18 cellular contexts compared by ENCODE assay signal in genomic region chr3:33134026-33134625, GRCh38. TPM values are rescaled to one million over a fixed set of nuclear protein-coding genes. Genes with fewer than 3 reads are reported as not detected.
DNase-seq lines count a peak whose midpoint lies in the region; ATAC-seq and TF ChIP-seq lines count a peak whose summit lies in the region.
"Had no signal": no experiment of that assay in that cellular context is flagged by ENCODE, and none has a peak within 500 bp of the region (broad histone marks: within the 10 kb centered on the region; RNA-seq: fewer than 3 reads in every experiment).

No MANE protein-coding gene starts in this region.

- intact Hi-C loops in tibial artery (cut with DNase I; ENCODE audit: low total_unique reads) (no loop called here), Right ventricle myocardium superior (cut with DNase I) (loop anchor here (5.0 kb wide), 1 partner anchor 238 kb away; no protein-coding TSS in a partner anchor)

- peaks cover 5% of the 10 kb centered on the region; the same call in 1 of the 2 replicates for H4K20me1 ChIP-seq in BLaER1

- H3K4me3 ChIP-seq in BLaER1, result no peak overlapping the region
- H3K4me3 ChIP-seq in tibial artery, result no peak overlapping the region
- H3K4me3 ChIP-seq: ascending aorta, psoas muscle, uterus had no signal

- peaks cover 7% of the 10 kb centered on the region; the same call in 1 of the 2 replicates for H3K4me1 ChIP-seq in BLaER1
- H3K4me1 ChIP-seq in tibial artery, result peaks cover 0 to 11% (median 0%) of the 10 kb centered on the region in 4 donors
- H3K4me1 ChIP-seq: psoas muscle, uterus had no signal

- ATAC-seq in GM21360 (IDR thresholded peaks at IDR 0.05; ENCODE audit: unreplicated experiment) (peak; percentile 65), HG03108 (IDR thresholded peaks at IDR 0.05; ENCODE audit: unreplicated experiment) (no peak), Right ventricle myocardium superior (ENCODE audit: poor library complexity) (no peak)
- ATAC-seq: left cardiac atrium, psoas muscle had no signal

- DNase-seq in RKO (ENCODE audit: low spot score), result peak; percentile 43
- DNase-seq in fibroblast of peridontal ligament (ENCODE audit: extremely low read depth), result peak; percentile 24
- no peak for DNase-seq in superior temporal gyrus (ENCODE audit: extremely low spot score)
- DNase-seq in tibial artery, result no peak
- DNase-seq in Right ventricle myocardium superior, result no peak
- DNase-seq: activated CD8-positive, alpha-beta memory T cell treated with anti-CD3 and anti-CD28 coated beads, Interleukin-2, amount 50 U/mL, for 4 hours; GOT3; head of caudate nucleus; left cardiac atrium; NCI-H2171 treated with DMSO at 0.1 percent for 48 hours; psoas muscle; stimulated activated CD4-positive, alpha-beta T cell treated with anti-CD3 and anti-CD28 coated beads, Interleukin-1b, Interleukin-23, amount 100 ng/mL, for 48 hours; uterus had no signal

- peak overlapping the region; percentile 16; the same call in 1 of the 2 replicates for H3K9ac ChIP-seq in BLaER1

- TF ChIP-seq CTCF in tibial artery (IDR thresholded peaks at IDR 0.05), result no peak

- peak overlapping the region; percentile 44; the same call in 1 of the 2 replicates for H3K4me2 ChIP-seq in BLaER1

- H3K27ac ChIP-seq in BLaER1, result no peak overlapping the region
- peak overlapping the region in 1 of 2 donors; percentile 6 for H3K27ac ChIP-seq in tibial artery
- H3K27ac ChIP-seq: psoas muscle, uterus, VCaP had no signal

- H3K36me3 ChIP-seq in BLaER1 (peaks cover 81% of the 10 kb centered on the region), tibial artery (peaks cover 55 to 69% (median 56%) of the 10 kb centered on the region in 3 donors)
- H3K36me3 ChIP-seq: uterus had no signal

- H3K27me3 ChIP-seq in BLaER1 (no peaks in the 10 kb centered on the region), tibial artery (no peaks in the 10 kb centered on the region)
- H3K27me3 ChIP-seq: ascending aorta, uterus had no signal

- H3K9me3 ChIP-seq in BLaER1 (no peaks in the 10 kb centered on the region), tibial artery (no peaks in the 10 kb centered on the region)
- H3K9me3 ChIP-seq: ascending aorta, psoas muscle, uterus had no signal

RNA-seq across cellular contexts. Expression of gene CRTAP, which starts 20.3 kb away (rescaled TPM):
- total RNA-seq in Right ventricle myocardium superior, result 80.7 TPM

RNA-seq across cellular contexts. Expression of gene GLB1, which starts 37.2 kb away (rescaled TPM):
- 17.6 TPM for total RNA-seq in Right ventricle myocardium superior

RNA-seq across cellular contexts. Expression of gene TMPPE, which starts 37.2 kb away (rescaled TPM):
- 2.9 TPM for total RNA-seq in Right ventricle myocardium superior

Comparison
In these comparisons a context has a peak if more than half of its experiments do, and no peak if none do; other contexts are left out.
1. DNase-seq: peak in RKO (single experiment) and fibroblast of peridontal ligament (single experiment); none in superior temporal gyrus (single experiment), tibial artery (0 of 2) and Right ventricle myocardium superior (single experiment).